In genomic region chr7:44235582-44236332, GRCh38 we compare ENCODE assay signal across 18 cellular contexts. TPM values are rescaled to one million over a fixed set of nuclear protein-coding genes. Genes with fewer than 3 reads are reported as not detected.
DNase-seq lines count a peak whose midpoint lies in the region; ATAC-seq and TF ChIP-seq lines count a peak whose summit lies in the region.
"Had no signal": no experiment of that assay in that cellular context is flagged by ENCODE, and none has a peak within 500 bp of the region (broad histone marks: within the 10 kb centered on the region; RNA-seq: fewer than 3 reads in every experiment).

No MANE protein-coding gene starts in this region.

- H3K36me3 ChIP-seq in ovary: no peaks in the 10 kb centered on the region

- H3K4me1 ChIP-seq in ovary (ENCODE audit: insufficient read depth): no peaks in the 10 kb centered on the region

- TF ChIP-seq CTCF in ovary (IDR thresholded peaks at IDR 0.05): no peak

- TF ChIP-seq POLR2A in ovary (IDR thresholded peaks at IDR 0.05): no peak

- no peak overlapping the region for H3K27ac ChIP-seq in ovary
- H3K27ac ChIP-seq: skin epidermis had no signal

- WGBS in ovary, 3 donors: 64 to 68% (median 67%) methylated on average over 21 to 22 of the region's 22 CpGs

- ATAC-seq in GM21390 (IDR thresholded peaks at IDR 0.05; ENCODE audit: unreplicated experiment): no peak
- ATAC-seq: Panc1 had no signal

- TF ChIP-seq EP300 in ovary (IDR thresholded peaks at IDR 0.05): no peak

- H3K27me3 ChIP-seq in ovary: no peaks in the 10 kb centered on the region

- intact Hi-C loops in ovary (cut with DNase I): loop anchor here in 3 of 4 donors (2.0 to 10.0 kb wide), 3 partner anchors 239 to 242 kb away; no protein-coding TSS in a partner anchor

- no peaks in the 10 kb centered on the region for H3K9me3 ChIP-seq in ovary

- no peak overlapping the region for H3K4me3 ChIP-seq in ovary
- H3K4me3 ChIP-seq: lung, skin epidermis had no signal

- peak; percentile 26 for DNase-seq in A172 (ENCODE audit: low spot score)
- DNase-seq in COLO668 (lab: John Stamatoyannopoulos, UW; ENCODE audit: unreplicated experiment): peak; percentile 72
- DNase-seq in NCI-H2196 (lab: John Stamatoyannopoulos, UW; ENCODE audit: unreplicated experiment): peak; percentile 66
- peak; percentile 23 for DNase-seq in dermis blood vessel endothelial cell
- DNase-seq in ovary: no peak
- DNase-seq in activated CD8-positive, alpha-beta memory T cell treated with anti-CD3 and anti-CD28 coated beads, Interleukin-2, amount 50 U/mL, for 4 hours: no peak
- DNase-seq: activated CD4-positive, alpha-beta T cell treated with anti-CD3 and anti-CD28 coated beads, Interleukin-2, amount 10 ng/mL, durations not matched to agents 24 days and 14 days; activated CD8-positive, alpha-beta memory T cell treated with anti-CD3 and anti-CD28 coated beads, Interleukin-2, amount 50 U/mL, for 48 hours; Karpas-422; naive B cell; NCI-H1694 treated with DMSO at 0.1 percent for 48 hours; NCI-H524 treated with DMSO at 0.1 percent for 48 hours; stimulated activated CD4-positive, alpha-beta T cell treated with anti-CD3 and anti-CD28 coated beads, Interleukin-4, amount 100 ng/mL, for 1 hour had no signal

RNA-seq across cellular contexts. Expression of gene YKT6, which starts 35.0 kb away (rescaled TPM):
- total RNA-seq in A172 (2014; rRNA removed; shearing (Covaris generic)): 133 and 137 TPM in 2 replicates
- total RNA-seq in dermis blood vessel endothelial cell: 77.9 and 93.4 TPM in 2 replicates
- total RNA-seq in ovary: 10 to 100 TPM; 22.2 to 68.0 (median 40.5) TPM
- 10 to 100 TPM; 28.1 to 67.3 TPM for polyA plus RNA-seq in ovary

RNA-seq across cellular contexts. Expression of gene GCK, which starts 46.5 kb away (rescaled TPM):
- total RNA-seq in A172 (2014; rRNA removed; shearing (Covaris generic)): not detected in 2 replicates
- 0.23 TPM in 1 of 2 replicates, not detected in the other for total RNA-seq in dermis blood vessel endothelial cell
- total RNA-seq in ovary: 1 to 10 TPM in 5 of 7 donors, under 1 TPM in 2; 0.75 to 2.9 (median 1.3) TPM
- polyA plus RNA-seq in ovary: 1 to 10 TPM in 1 of 2 donors, under 1 TPM in 1; 0.48 to 2.7 TPM
- total RNA-seq: HT-29 had no signal

Comparison
In these comparisons a context has a peak if more than half of its experiments do, and no peak if none do; other contexts are left out.
1. DNase-seq: peak in A172 (single experiment), COLO668 (single experiment), NCI-H2196 (single experiment) and dermis blood vessel endothelial cell (single experiment); none in ovary (0 of 5) and activated CD8-positive, alpha-beta memory T cell treated with anti-CD3 and anti-CD28 coated beads, Interleukin-2, amount 50 U/mL, for 4 hours (single experiment).